ENCODE assay signal across 8 cellular contexts in genomic region chr12:40105515-40106201, GRCh38. TPM values are rescaled to one million over a fixed set of nuclear protein-coding genes. Genes with fewer than 3 reads are reported as not detected.
DNase-seq lines count a peak whose midpoint lies in the region; ATAC-seq and TF ChIP-seq lines count a peak whose summit lies in the region.

SLC2A13 (minus strand) TSS chr12:40106081; CDS start chr12:40105808, 273 bp downstream.

- no peaks in the 10 kb centered on the region for H3K9me3 Mint-ChIP-seq in activated CD8-positive, alpha-beta T cell treated with anti-CD3 and anti-CD28 coated beads for 36 hours
- H3K9me3 Mint-ChIP-seq in memory B cell: no peaks in the 10 kb centered on the region

- H3K27me3 Mint-ChIP-seq in activated CD8-positive, alpha-beta T cell treated with anti-CD3 and anti-CD28 coated beads for 36 hours: peaks cover 6% of the 10 kb centered on the region
- H3K27me3 Mint-ChIP-seq in memory B cell: no peaks in the 10 kb centered on the region

- DNase-seq in Ammon's horn (ENCODE audit: low spot score) (peak; percentile 87), NCI-H69 (lab: John Stamatoyannopoulos, UW) (peak; percentile 82), memory B cell (ENCODE audit: low spot score in 2 of 2) (peak; percentile 80 to 84)
- DNase-seq in activated CD8-positive, alpha-beta T cell treated with anti-CD3 and anti-CD28 coated beads for 36 hours: peak; percentile 73
- DNase-seq in effector CD4-positive, alpha-beta T cell: peak; percentile 66
- peak; percentile 48 for DNase-seq in stimulated activated CD8-positive, alpha-beta memory T cell treated with anti-CD3 and anti-CD28 coated beads, Interleukin-12 subunit alpha, Interleukin-12 subunit beta, amount 100 ng/mL, for 1 hour (ENCODE audit: low read depth)

- ATAC-seq in HG03139 (IDR thresholded peaks at IDR 0.05; ENCODE audit: unreplicated experiment) (peak; percentile 80), memory B cell (ENCODE audit: low read depth) (peak; percentile 84)
- ATAC-seq in activated CD8-positive, alpha-beta T cell treated with anti-CD3 and anti-CD28 coated beads for 36 hours: peak; percentile 87

- H3K27ac Mint-ChIP-seq in activated CD8-positive, alpha-beta T cell treated with anti-CD3 and anti-CD28 coated beads for 36 hours: no peak within 1 kb of the TSS
- H3K27ac Mint-ChIP-seq in memory B cell: no peak within 1 kb of the TSS

- H3K4me1 Mint-ChIP-seq in activated CD8-positive, alpha-beta T cell treated with anti-CD3 and anti-CD28 coated beads for 36 hours (ENCODE audit: low read depth): peaks cover 40% of the 10 kb centered on the region
- peaks cover 20% of the 10 kb centered on the region for H3K4me1 Mint-ChIP-seq in memory B cell

- peak within 1 kb of the TSS; percentile 80 for H3K4me3 Mint-ChIP-seq in activated CD8-positive, alpha-beta T cell treated with anti-CD3 and anti-CD28 coated beads for 36 hours
- peak within 1 kb of the TSS; percentile 94 for H3K4me3 Mint-ChIP-seq in memory B cell

- in situ Hi-C loops in GM18951 (cut with MboI; ENCODE audit: low sequenced_read_pairs, unreplicated experiment): loop anchor here (10.0 kb wide), 1 partner anchor 91 kb away; no protein-coding TSS in a partner anchor

- TF ChIP-seq POLR2A in GM18951 (IDR thresholded peaks at IDR 0.05; ENCODE audit: extremely low read depth, insufficient read depth, insufficient read length): peak; percentile 78

- CTCF ChIA-PET in activated CD8-positive, alpha-beta T cell treated with anti-CD3 and anti-CD28 coated beads for 36 hours (lab: Charles Lee): interaction anchor here (1.0 to 8.2 kb wide), 9 partner anchors 9 to 114 kb away, joined by 3 to 83 read pairs (median 4); no protein-coding TSS in a partner anchor

- POLR2A ChIA-PET in activated CD8-positive, alpha-beta T cell treated with anti-CD3 and anti-CD28 coated beads for 36 hours (lab: Charles Lee): interaction anchor here (1.0 kb wide), 1 partner anchor 69 kb away, joined by 3 read pairs; no protein-coding TSS in a partner anchor

- peaks cover 2% of the 10 kb centered on the region for H3K36me3 Mint-ChIP-seq in activated CD8-positive, alpha-beta T cell treated with anti-CD3 and anti-CD28 coated beads for 36 hours (ENCODE audit: low read depth)
- H3K36me3 Mint-ChIP-seq in memory B cell: no peaks in the 10 kb centered on the region

- no peak for TF ChIP-seq CTCF in activated CD8-positive, alpha-beta T cell treated with anti-CD3 and anti-CD28 coated beads for 36 hours (IDR thresholded peaks at IDR 0.05)

- intact Hi-C loops in activated CD8-positive, alpha-beta T cell treated with anti-CD3 and anti-CD28 coated beads for 36 hours (cut with micrococcal nuclease): loop anchor here (2.0 kb wide), 1 partner anchor 341 kb away; no protein-coding TSS in a partner anchor

RNA-seq across cellular contexts. Expression of gene SLC2A13, which starts in this region (rescaled TPM):
- total RNA-seq in activated CD8-positive, alpha-beta T cell treated with anti-CD3 and anti-CD28 coated beads for 36 hours: 1 to 10 TPM; 9.0 to 9.3 TPM

Comparison
In these comparisons a context has a peak if more than half of its experiments do, and no peak if none do; other contexts are left out.
1. Peak in every context shown above with its lines: DNase-seq and ATAC-seq.